Comparison of ENCODE assay signal across 23 cellular contexts in genomic region chr3:122271246-122271898, GRCh38. TPM values are rescaled to one million over a fixed set of nuclear protein-coding genes. Genes with fewer than 3 reads are reported as not detected.
DNase-seq lines count a peak whose midpoint lies in the region; ATAC-seq, FAIRE-seq and TF ChIP-seq lines count a peak whose summit lies in the region.
"Had no signal": no experiment of that assay in that cellular context is flagged by ENCODE, and none has a peak within 500 bp of the region (broad histone marks: within the 10 kb centered on the region; RNA-seq: fewer than 3 reads in every experiment).

No MANE protein-coding gene starts in this region.

- peak overlapping the region; percentile 14; the same call in 1 of the 2 replicates for H3K4me2 ChIP-seq in OCI-LY7 (ENCODE audit: low read length)
- no peak overlapping the region; the same call in 1 of the 2 replicates for H3K4me2 ChIP-seq in GM12878 (ENCODE audit: control insufficient read depth, insufficient read depth)
- H3K4me2 ChIP-seq: GM23338 had no signal

- H3K4me3 ChIP-seq in OCI-LY7 (ENCODE audit: low read depth, low read length, poor library complexity, severe bottlenecking) (no peak overlapping the region), GM12878 (peak overlapping the region; percentile 17; the same call in 1 of the 2 replicates)
- H3K4me3 ChIP-seq: esophagus squamous epithelium, GM23338, K562, right lobe of liver had no signal

- ATAC-seq in GM12878: peak; percentile 58
- ATAC-seq: GM23338; K562; left ventricle myocardium superior; right lobe of liver; stimulated activated memory B cell treated with anti-CD40 and anti-IgM and Interleukin-4, amounts not matched to agents 10 μg/mL and 1 μg/mL and 100 μg/mL, for 72 hours had no signal

- no peaks in the 10 kb centered on the region for H3K9me3 Mint-ChIP-seq in CD14-positive monocyte
- H3K9me3 Mint-ChIP-seq: stimulated activated memory B cell treated with anti-CD40 and anti-IgM and Interleukin-4, amounts not matched to agents 10 μg/mL and 1 μg/mL and 100 μg/mL, for 72 hours had no signal

- peak overlapping the region in 1 of 2 donors; percentile 29 for H3K4me3 Mint-ChIP-seq in CD14-positive monocyte
- H3K4me3 Mint-ChIP-seq: B cell; GM23338; nephron; stimulated activated memory B cell treated with anti-CD40 and anti-IgM and Interleukin-4, amounts not matched to agents 10 μg/mL and 1 μg/mL and 100 μg/mL, for 72 hours had no signal

- peak; percentile 30 for FAIRE-seq in GM12892 (lab: Jason Lieb, UNC)
- peak; percentile 62 for FAIRE-seq in GM12878 (lab: Jason Lieb, UNC)
- FAIRE-seq: astrocyte, K562, TTC549, urothelium cell line had no signal

- H2AFZ ChIP-seq in OCI-LY7 (ENCODE audit: low read length): no peak overlapping the region
- no peak overlapping the region for H2AFZ ChIP-seq in GM12878 (ENCODE audit: control insufficient read depth, low read depth, low read length)
- H2AFZ ChIP-seq: GM23338 had no signal

- intact Hi-C loops in CD14-positive monocyte (cut with micrococcal nuclease) (no loop called here), OCI-LY7 (cut with micrococcal nuclease; ENCODE audit: unreplicated experiment) (no loop called here), GM12878 (cut with micrococcal nuclease; ENCODE audit: unreplicated experiment) (no loop called here)

- no peaks in the 10 kb centered on the region for H3K36me3 Mint-ChIP-seq in CD14-positive monocyte
- H3K36me3 Mint-ChIP-seq: stimulated activated memory B cell treated with anti-CD40 and anti-IgM and Interleukin-4, amounts not matched to agents 10 μg/mL and 1 μg/mL and 100 μg/mL, for 72 hours had no signal

- peak in 1 of 2 experiments; percentile 85; a peak in 3 of 4 replicates for TF ChIP-seq EP300 in GM12878 (IDR thresholded peaks at IDR 0.05; ENCODE audit: borderline replicate concordance in 1 of 2, control insufficient read depth in 1 of 2, low read depth in 2 of 2, low read length in 2 of 2)

- H3K27me3 Mint-ChIP-seq in CD14-positive monocyte (ENCODE audit: low read depth in 3 of 3): no peaks in the 10 kb centered on the region

- BruUV-seq in OCI-LY7 (replicated peaks; lab: Mats Ljungman, UMichigan) (no TSS peak), GM12878 (replicated peaks; lab: Mats Ljungman, UMichigan) (no TSS peak)

- peaks cover 55% of the 10 kb centered on the region for H3K4me1 Mint-ChIP-seq in CD14-positive monocyte
- H3K4me1 Mint-ChIP-seq: GM23338, nephron had no signal

- CTCF ChIA-PET in OCI-LY7 (lab: Charles Lee; ENCODE audit: unreplicated experiment): no interaction called here
- CTCF ChIA-PET in GM12878 (lab: Yijun Ruan, JAX): interaction anchor here (0.5 kb wide), 1 partner anchor 29 kb away, joined by 3 read pairs; no protein-coding TSS in a partner anchor

- peak overlapping the region; percentile 0 to 91 (median 39) for H3K27ac Mint-ChIP-seq in CD14-positive monocyte
- H3K27ac Mint-ChIP-seq: B cell; GM23338; nephron; stimulated activated memory B cell treated with anti-CD40 and anti-IgM and Interleukin-4, amounts not matched to agents 10 μg/mL and 1 μg/mL and 100 μg/mL, for 72 hours had no signal

- POLR2A ChIA-PET in OCI-LY7 (lab: Charles Lee): no interaction called here
- POLR2A ChIA-PET in GM12878 (lab: Charles Lee): no interaction called here

- peaks cover 28% of the 10 kb centered on the region for H3K4me1 ChIP-seq in OCI-LY7 (ENCODE audit: insufficient read depth, low read length, poor library complexity, severe bottlenecking)
- H3K4me1 ChIP-seq in GM12878 (ENCODE audit: control insufficient read depth, insufficient read depth, low read length): peaks cover 38% of the 10 kb centered on the region
- H3K4me1 ChIP-seq: esophagus squamous epithelium, right lobe of liver had no signal

- no peaks in the 10 kb centered on the region for H3K9me3 ChIP-seq in OCI-LY7 (ENCODE audit: low read length)
- peaks cover 5% of the 10 kb centered on the region; the same call in 2 of the 3 replicates for H3K9me3 ChIP-seq in GM12878 (replicated peaks; ENCODE audit: control insufficient read depth, insufficient read depth, low read length)
- H3K9me3 ChIP-seq: esophagus squamous epithelium, right lobe of liver had no signal

- H3K27ac ChIP-seq in OCI-LY7 (ENCODE audit: low read depth, low read length, poor library complexity, severe bottlenecking) (no peak overlapping the region), GM12878 (ENCODE audit: control insufficient read depth, insufficient read depth) (peak overlapping the region; percentile 43)
- H3K27ac ChIP-seq: esophagus squamous epithelium, right lobe of liver had no signal

- RAD21 ChIA-PET in GM12878 (lab: Charles Lee; ENCODE audit: unreplicated experiment): interaction anchor here (1.0 to 1.9 kb wide), 4 partner anchors 36 to 239 kb away, joined by 3 to 5 read pairs (median 4); no protein-coding TSS in a partner anchor

- no peak for TF ChIP-seq RAD21 in GM12878 (IDR thresholded peaks at IDR 0.05; ENCODE audit: insufficient read depth, low read depth, low read length)

- no peaks in the 10 kb centered on the region for H3K9me2 ChIP-seq in OCI-LY7 (ENCODE audit: insufficient read depth, low read length)

- in situ Hi-C loops in GM12878 (cut with MboI): no loop called here

- H3K27me3 ChIP-seq in GM12878 (replicated peaks in 1 of 2; ENCODE audit: control insufficient read depth in 2 of 2, insufficient read depth in 2 of 2, low read length in 1 of 2): no peaks in the 10 kb centered on the region
- H3K27me3 ChIP-seq: esophagus squamous epithelium, right lobe of liver had no signal

- no peak for TF ChIP-seq POLR2A in GM12892 (IDR thresholded peaks at IDR 0.05; ENCODE audit: low read depth, low read length)
- no peak for TF ChIP-seq POLR2A in GM12878 (IDR thresholded peaks at IDR 0.05; ENCODE audit: low read depth, low read length)

- WGBS in GM12878 (ENCODE audit: insufficient coverage, insufficient replicate concordance, low lambda C conversion rate, missing lambda C conversion rate): 82% methylated on average over 3 of the region's 3 CpGs

- H3K36me3 ChIP-seq in OCI-LY7 (ENCODE audit: insufficient read depth, low read length): no peaks in the 10 kb centered on the region
- no peaks in the 10 kb centered on the region for H3K36me3 ChIP-seq in GM12878 (ENCODE audit: control insufficient read depth in 2 of 2, insufficient read depth in 2 of 2, low read length in 1 of 2)
- H3K36me3 ChIP-seq: esophagus squamous epithelium, right lobe of liver had no signal

- DNase-seq in CD14-positive monocyte (ENCODE audit: low spot score): no peak
- DNase-seq in GM12892 (ENCODE audit: insufficient read length): no peak
- DNase-seq in OCI-LY7 (ENCODE audit: low spot score): no peak
- DNase-seq in GM12878 (ENCODE audit: low read depth, low spot score): no peak
- no peak for DNase-seq in nucleus accumbens (lab: John Stamatoyannopoulos, UW)
- DNase-seq in DMS153 (lab: John Stamatoyannopoulos, UW): no peak
- DNase-seq in A172 (ENCODE audit: low spot score): no peak
- DNase-seq in NCI-H1436 treated with DMSO at 0.1 percent for 48 hours (lab: John Stamatoyannopoulos, UW): no peak
- DNase-seq: esophagus squamous epithelium; hypothalamus; left ventricle myocardium superior; NCI-H1930; NCI-H524 treated with DMSO at 0.1 percent for 48 hours; right lobe of liver; stimulated activated CD4-positive, alpha-beta T cell treated with anti-CD3 and anti-CD28 coated beads, Interleukin-4, amount 100 ng/mL, for 24 hours had no signal

- H3K9ac ChIP-seq in GM12878 (ENCODE audit: control insufficient read depth, insufficient read depth, low read length): no peak overlapping the region

- TF ChIP-seq CTCF in CD14-positive monocyte (IDR thresholded peaks at IDR 0.05) (no peak), OCI-LY7 (conservative IDR thresholded peaks at IDR 0.05; ENCODE audit: low read length) (no peak), GM12878 (IDR thresholded peaks at IDR 0.05 in 2 of 3, conservative IDR thresholded peaks at IDR 0.05 in 1 of 3; ENCODE audit: control insufficient read depth in 2 of 3, extremely low read depth in 1 of 3, insufficient read depth in 1 of 3, low read depth in 3 of 3, low read length in 3 of 3) (no peak)

- H3K79me2 ChIP-seq in OCI-LY7 (ENCODE audit: insufficient read depth, low read depth, low read length) (no peaks in the 10 kb centered on the region), GM12878 (ENCODE audit: control insufficient read depth, insufficient read depth, low read length) (no peaks in the 10 kb centered on the region)

- SMC1A ChIA-PET in GM12878 (lab: Charles Lee; ENCODE audit: uncharacterized antibody, unreplicated experiment): interaction anchor here (1.0 to 3.9 kb wide), 3 partner anchors 13 to 35 kb away, joined by 3 to 30 read pairs (median 13); no protein-coding TSS in a partner anchor

- H4K20me1 ChIP-seq in OCI-LY7 (ENCODE audit: insufficient read depth, low read length): no peaks in the 10 kb centered on the region
- H4K20me1 ChIP-seq in GM12878 (ENCODE audit: control insufficient read depth, insufficient read depth): no peaks in the 10 kb centered on the region

TF ChIP-seq in GM12878, 131 proteins besides CTCF, POLR2A, EP300 and RAD21 (continues in another document):
- TF ChIP-seq TAF1 (IDR thresholded peaks at IDR 0.05; ENCODE audit: borderline replicate concordance, low read depth, low read length): no peak

RNA-seq across cellular contexts. Expression of gene CSTA, which starts 53.7 kb away (rescaled TPM):
- polyA plus RNA-seq in CD14-positive monocyte: 100 to 1,000 TPM; 515 to 582 TPM
- polyA plus RNA-seq in GM12892 (2012; ENCODE audit: missing spikeins): 0.68 TPM
- total RNA-seq in OCI-LY7 (2014; rRNA removed; shearing (Covaris generic)): 0.22 and 0.62 TPM in 2 replicates
- total RNA-seq in OCI-LY7 (2022): 0.70 TPM in 1 of 2 replicates, not detected in the other
- not detected in 2 replicates for total RNA-seq in GM12878 (2013; cell fraction: nucleolus; rRNA removed)
- 1.8 and 1.9 TPM in 2 replicates for total RNA-seq in GM12878 (2014; rRNA removed)
- total RNA-seq in GM12878 (2014; rRNA removed; fragmentation: Illumina TruSeq; extraction: Trizol): 4.2 and 4.6 TPM in 2 replicates
- 1.8 and 2.1 TPM in 2 replicates for total RNA-seq in GM12878 (2021)
- polyA plus RNA-seq in GM12878 (2011; ENCODE audit: low read depth): 0.55 TPM
- polyA plus RNA-seq in GM12878 (2011; rRNA removed): 1.9 and 3.5 TPM in 2 replicates
- polyA plus RNA-seq in GM12878 (2011; cell fraction: cytosol; rRNA removed): 0.39 and 0.64 TPM in 2 replicates
- polyA plus RNA-seq in GM12878 (2011; cell fraction: nucleus; rRNA removed): 0.57 and 0.76 TPM in 2 replicates
- polyA plus RNA-seq in GM12878 (2012): 1.1 and 2.1 TPM in 2 replicates
- 6.7 and 15.4 TPM in 2 replicates for polyA plus RNA-seq in GM12878 (2014; fragmentation: Illumina TruSeq; extraction: Trizol)
- polyA plus RNA-seq in GM12878 (2014; fragmentation: Nextera tagmentation; extraction: Ambion mirVana): 1 to 10 TPM; 2.7 to 3.9 TPM
- 2.2 and 5.6 TPM in 2 replicates for polyA plus RNA-seq in GM12878 (2014; rRNA removed)
- polyA plus RNA-seq in GM12878 (2016; fragmentation: Nextera tagmentation; extraction: Ambion mirVana): 1 to 10 TPM; 3.1 to 3.7 TPM
- not detected in 2 replicates for polyA minus RNA-seq in GM12878 (2011; rRNA and poly(A)+ RNA removed)
- not detected in 2 replicates for polyA minus RNA-seq in GM12878 (2011; cell fraction: cytosol; rRNA and poly(A)+ RNA removed)
- polyA minus RNA-seq in GM12878 (2011; cell fraction: nucleus; rRNA and poly(A)+ RNA removed): not detected in 2 replicates
- 0.24 TPM in 1 of 2 replicates, not detected in the other for total RNA-seq in A172 (2014; rRNA removed; shearing (Covaris generic))
- total RNA-seq: B cell, GM23338 had no signal
